Comparison of ENCODE assay signal across 11 cellular contexts in genomic region chr14:99537399-99537798, GRCh38. TPM values are rescaled to one million over a fixed set of nuclear protein-coding genes. Genes with fewer than 3 reads are reported as not detected.
DNase-seq lines count a peak whose midpoint lies in the region; ATAC-seq and TF ChIP-seq lines count a peak whose summit lies in the region.
"Had no signal": no experiment of that assay in that cellular context is flagged by ENCODE, and none has a peak within 500 bp of the region (broad histone marks: within the 10 kb centered on the region; RNA-seq: fewer than 3 reads in every experiment).

No MANE protein-coding gene starts in this region.

- no peaks in the 10 kb centered on the region for H3K9me3 ChIP-seq in SK-N-SH
- H3K9me3 ChIP-seq in trophoblast cell (ENCODE audit: insufficient read depth, low read depth, low read length) = no peaks in the 10 kb centered on the region
- H3K9me3 ChIP-seq in suprapubic skin = no peaks in the 10 kb centered on the region
- H3K9me3 ChIP-seq: spleen had no signal

- no peak overlapping the region for H4K8ac ChIP-seq in trophoblast cell (ENCODE audit: low read depth, low read length)

- H3K4me2 ChIP-seq in SK-N-SH (peak overlapping the region; percentile 69), trophoblast cell (ENCODE audit: low read length) (no peak overlapping the region)

- peak overlapping the region; percentile 61 for H2AK5ac ChIP-seq in trophoblast cell (ENCODE audit: low read length)

- H3K36me3 ChIP-seq in SK-N-SH (replicated peaks in 1 of 2; ENCODE audit: control insufficient read depth in 1 of 2, insufficient read depth in 2 of 2, low read length in 1 of 2) = no peaks in the 10 kb centered on the region
- peaks cover 0 to 4% of the 10 kb centered on the region in 2 experiments for H3K36me3 ChIP-seq in trophoblast cell (ENCODE audit: control insufficient read depth in 1 of 2, insufficient read depth in 2 of 2, low read length in 2 of 2)
- H3K36me3 ChIP-seq in suprapubic skin = peaks cover 2% of the 10 kb centered on the region
- H3K36me3 ChIP-seq: spleen had no signal

- no peak for TF ChIP-seq RAD21 in SK-N-SH (IDR thresholded peaks at IDR 0.05; ENCODE audit: low read length)

- peak overlapping the region; percentile 71 for H3K18ac ChIP-seq in trophoblast cell (ENCODE audit: low read length)

- H3K4me3 ChIP-seq in SK-N-SH (ENCODE audit: low read depth in 2 of 2, low read length in 1 of 2) = no peak overlapping the region
- H3K4me3 ChIP-seq in foreskin fibroblast (ENCODE audit: low read depth in 1 of 2, low read length in 2 of 2) = no peak overlapping the region
- H3K4me3 ChIP-seq in trophoblast cell (ENCODE audit: low read depth, low read length) = no peak overlapping the region
- no peak overlapping the region for H3K4me3 ChIP-seq in suprapubic skin
- H3K4me3 ChIP-seq: spleen had no signal

- 60% methylated on average over 2 of the region's 6 CpGs for WGBS in SK-N-SH (ENCODE audit: low lambda C conversion rate)
- WGBS in trophoblast cell (ENCODE audit: extremely low coverage, insufficient coverage, insufficient read length) = no CpG with 5 or more reads among the region's 6 CpGs
- 86% methylated on average over 1 of the region's 6 CpGs for WGBS in suprapubic skin

- H3K36me3 Mint-ChIP-seq in activated T-helper 17 cell treated with anti-CD3 and anti-CD28 coated beads, Interleukin-2, amount 50 U/mL, for 72 hours (ENCODE audit: low read depth) = no peaks in the 10 kb centered on the region

- CTCF ChIA-PET in SK-N-SH (lab: Yijun Ruan, JAX) = interaction anchor here (0.9 to 2.5 kb wide), 5 partner anchors 13 to 91 kb away, joined by 3 to 5 read pairs (median 4); no protein-coding TSS in a partner anchor

- no peaks in the 10 kb centered on the region for H3K27me3 ChIP-seq in SK-N-SH (ENCODE audit: insufficient read depth)
- no peaks in the 10 kb centered on the region for H3K27me3 ChIP-seq in trophoblast cell (ENCODE audit: insufficient read depth, low read length)
- H3K27me3 ChIP-seq in suprapubic skin = no peaks in the 10 kb centered on the region
- H3K27me3 ChIP-seq: spleen had no signal

- no peak overlapping the region for H3K27ac Mint-ChIP-seq in activated T-helper 17 cell treated with anti-CD3 and anti-CD28 coated beads, Interleukin-2, amount 50 U/mL, for 72 hours

- peak overlapping the region; percentile 61 for H3K4ac ChIP-seq in trophoblast cell (ENCODE audit: low read depth, low read length)

- H2BK5ac ChIP-seq in trophoblast cell (ENCODE audit: low read depth, low read length, poor library complexity) = no peak overlapping the region

- H3K9me3 Mint-ChIP-seq in activated T-helper 17 cell treated with anti-CD3 and anti-CD28 coated beads, Interleukin-2, amount 50 U/mL, for 72 hours = no peaks in the 10 kb centered on the region

- no peak for TF ChIP-seq POLR2A in suprapubic skin (IDR thresholded peaks at IDR 0.05)

- H3K27ac ChIP-seq in SK-N-SH (ENCODE audit: low read depth in 2 of 2, low read length in 1 of 2) = peak overlapping the region; percentile 62 to 67
- H3K27ac ChIP-seq in trophoblast cell (ENCODE audit: low read depth, low read length) = no peak overlapping the region
- H3K27ac ChIP-seq in suprapubic skin = no peak overlapping the region

- H3F3A ChIP-seq in SK-N-SH (replicated peaks; ENCODE audit: insufficient read depth) = peaks cover 4% of the 10 kb centered on the region

- H4K12ac ChIP-seq in trophoblast cell (ENCODE audit: low read depth, low read length) = no peak overlapping the region

- H3K9me2 ChIP-seq in SK-N-SH = no peaks in the 10 kb centered on the region

- DNase-seq in GM04504 (ENCODE audit: low read depth) (peak; percentile 48), SK-N-SH (no peak), foreskin fibroblast (peak; percentile 56 to 78), trophoblast cell (no peak), NCI-H69 (lab: John Stamatoyannopoulos, UW) (no peak), anterior cingulate cortex (lab: John Stamatoyannopoulos, UW) (no peak), suprapubic skin (ENCODE audit: low spot score in 2 of 2) (no peak)
- DNase-seq: DND-41, NCI-H510A treated with DMSO at 0.1 percent for 48 hours, spleen had no signal

- no peak overlapping the region for H2BK12ac ChIP-seq in trophoblast cell (ENCODE audit: low read length)

- peaks cover 6% of the 10 kb centered on the region for H3K79me1 ChIP-seq in trophoblast cell (ENCODE audit: low read length)

- ATAC-seq in activated T-helper 17 cell treated with anti-CD3 and anti-CD28 coated beads, Interleukin-2, amount 50 U/mL, for 72 hours (replicated peaks) = no peak

- no peaks in the 10 kb centered on the region for H3K27me3 Mint-ChIP-seq in activated T-helper 17 cell treated with anti-CD3 and anti-CD28 coated beads, Interleukin-2, amount 50 U/mL, for 72 hours

- no peaks in the 10 kb centered on the region for H3K4me1 Mint-ChIP-seq in activated T-helper 17 cell treated with anti-CD3 and anti-CD28 coated beads, Interleukin-2, amount 50 U/mL, for 72 hours

- H2AFZ ChIP-seq in SK-N-SH (ENCODE audit: low read depth) (no peak overlapping the region), trophoblast cell (ENCODE audit: insufficient read depth, low read length, poor library complexity) (no peak overlapping the region)

- H3K14ac ChIP-seq in trophoblast cell (ENCODE audit: low read length) = no peak overlapping the region

- POLR2A ChIA-PET in SK-N-SH (lab: Yijun Ruan, JAX) = interaction anchor here (1.3 kb wide), 1 partner anchor 39 kb away, joined by 4 read pairs; no protein-coding TSS in a partner anchor

- peak in 1 of 2 experiments; percentile 37; a peak in 1 of 4 replicates for TF ChIP-seq EP300 in SK-N-SH (IDR thresholded peaks at IDR 0.05; ENCODE audit: borderline replicate concordance in 1 of 2, low read depth in 1 of 2, low read length in 1 of 2)
- TF ChIP-seq EP300 in suprapubic skin (IDR thresholded peaks at IDR 0.05) = no peak

- TF ChIP-seq CTCF in SK-N-SH (IDR thresholded peaks at IDR 0.05) (no peak), foreskin fibroblast (IDR thresholded peaks at IDR 0.05; ENCODE audit: low read depth, low read length) (no peak), suprapubic skin (IDR thresholded peaks at IDR 0.05) (no peak)

- H3K4me3 Mint-ChIP-seq in activated T-helper 17 cell treated with anti-CD3 and anti-CD28 coated beads, Interleukin-2, amount 50 U/mL, for 72 hours = no peak overlapping the region

- H3K79me2 ChIP-seq in SK-N-SH (ENCODE audit: insufficient read depth) = peaks cover 89% of the 10 kb centered on the region
- H3K79me2 ChIP-seq in trophoblast cell (ENCODE audit: control insufficient read depth, insufficient read depth, low read length, poor library complexity) = peaks cover 7% of the 10 kb centered on the region

- H3K4me1 ChIP-seq in SK-N-SH (ENCODE audit: control insufficient read depth in 1 of 2, insufficient read depth in 2 of 2, low read depth in 1 of 2, low read length in 1 of 2) (peaks cover 34 to 66% of the 10 kb centered on the region in 2 experiments; a peak in 3 of 4 replicates), trophoblast cell (ENCODE audit: control insufficient read depth in 1 of 2, insufficient read depth in 2 of 2, low read length in 2 of 2) (peaks cover 36 to 40% of the 10 kb centered on the region in 2 experiments), suprapubic skin (peaks cover 7% of the 10 kb centered on the region)

- H3K23ac ChIP-seq in trophoblast cell (ENCODE audit: low read length) = no peak overlapping the region

- no peak overlapping the region for H4K91ac ChIP-seq in trophoblast cell (ENCODE audit: low read depth, low read length)

- H4K20me1 ChIP-seq in SK-N-SH (ENCODE audit: insufficient read depth) = peaks cover 13% of the 10 kb centered on the region; the same call in 1 of the 2 replicates

- H2BK120ac ChIP-seq in trophoblast cell (ENCODE audit: insufficient read depth, low read length, poor library complexity) = no peak overlapping the region

- peak overlapping the region; percentile 51; the same call in 1 of the 2 replicates for H3K9ac ChIP-seq in SK-N-SH
- H3K9ac ChIP-seq in trophoblast cell (ENCODE audit: low read length) = no peak overlapping the region

TF ChIP-seq in SK-N-SH, 30 proteins besides CTCF, POLR2A, EP300 and RAD21 (continues in another document):
- TF ChIP-seq EZH2phosphoT487 (IDR thresholded peaks at IDR 0.05; ENCODE audit: borderline replicate concordance, low read depth) = no peak
- TF ChIP-seq FOXM1 (IDR thresholded peaks at IDR 0.05; ENCODE audit: low read depth) = no peak
- TF ChIP-seq RXRA (IDR thresholded peaks at IDR 0.05; ENCODE audit: borderline replicate concordance, low read depth) = peak; percentile 87; the same call in 1 of the 2 replicates
- TF ChIP-seq FOSL2 (IDR thresholded peaks at IDR 0.05; ENCODE audit: borderline replicate concordance, low read depth) = peak; percentile 92
- TF ChIP-seq JUND (IDR thresholded peaks at IDR 0.05) = peak; percentile 92; the same call in 1 of the 2 replicates
- no peak for TF ChIP-seq GATA2 (CRISPR knock-in tag; IDR thresholded peaks at IDR 0.05)
- TF ChIP-seq, protein P1, sequence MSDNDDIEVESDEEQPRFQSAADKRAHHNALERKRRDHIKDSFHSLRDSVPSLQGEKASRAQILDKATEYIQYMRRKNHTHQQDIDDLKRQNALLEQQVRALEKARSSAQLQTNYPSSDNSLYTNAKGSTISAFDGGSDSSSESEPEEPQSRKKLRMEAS (IDR thresholded peaks at IDR 0.05; ENCODE audit: low read depth) = 0 out of 2 replicates have a peak, but pooled peaks have one; percentile 34
- 0 out of 2 replicates have a peak, but pooled peaks have one; percentile 22 for TF ChIP-seq NFIC (IDR thresholded peaks at IDR 0.05; ENCODE audit: borderline replicate concordance)

RNA-seq across cellular contexts. Expression of gene CCNK, which starts 56.2 kb away (rescaled TPM):
- 9.0 and 14.6 TPM in 2 replicates for polyA plus RNA-seq in SK-N-SH (2012; rRNA removed)
- 18.4 and 19.4 TPM in 2 replicates for polyA plus RNA-seq in SK-N-SH (2012; cell fraction: cytosol; rRNA removed)
- polyA plus RNA-seq in SK-N-SH (2012; cell fraction: nucleus; rRNA removed) = 14.2 and 23.0 TPM in 2 replicates
- polyA plus RNA-seq in trophoblast cell (2013) = 105 TPM in 2 replicates
- total RNA-seq in suprapubic skin = 10 to 100 TPM; 23.4 to 66.3 (median 39.0) TPM
- 10 to 100 TPM; 65.7 to 89.0 TPM for total RNA-seq in activated T-helper 17 cell treated with anti-CD3 and anti-CD28 coated beads, Interleukin-2, amount 50 U/mL, for 72 hours

RNA-seq across cellular contexts. Expression of gene SETD3, which starts 56.7 kb away (rescaled TPM):
- polyA plus RNA-seq in SK-N-SH (2012; rRNA removed) = 19.1 and 22.7 TPM in 2 replicates
- polyA plus RNA-seq in SK-N-SH (2012; cell fraction: cytosol; rRNA removed) = 24.4 and 28.7 TPM in 2 replicates
- polyA plus RNA-seq in SK-N-SH (2012; cell fraction: nucleus; rRNA removed) = 8.5 and 14.9 TPM in 2 replicates
- polyA plus RNA-seq in trophoblast cell (2013) = 81.6 and 81.8 TPM in 2 replicates
- total RNA-seq in suprapubic skin = 10 to 100 TPM; 50.2 to 57.5 (median 54.8) TPM
- 10 to 100 TPM; 32.8 to 53.2 TPM for total RNA-seq in activated T-helper 17 cell treated with anti-CD3 and anti-CD28 coated beads, Interleukin-2, amount 50 U/mL, for 72 hours

Comparison
In these comparisons a context has a peak if more than half of its experiments do, and no peak if none do; other contexts are left out.
1. DNase-seq: peak in GM04504 (single experiment) and foreskin fibroblast (2 of 2); none in SK-N-SH (single experiment), trophoblast cell (0 of 2), NCI-H69 (single experiment), anterior cingulate cortex (0 of 58) and suprapubic skin (0 of 2).
2. H3K27ac ChIP-seq: peak in SK-N-SH (2 of 2); none in trophoblast cell (single experiment) and suprapubic skin (single experiment).